2 cellular contexts compared by ENCODE assay signal in genomic region chr10:22341190-22341935, GRCh38.
TF ChIP-seq lines count a peak whose summit lies in the region.

No MANE protein-coding gene starts in this region.

TF ChIP-seq in K562, 482 proteins besides CTCF, POLR2A, EP300 and RAD21 (continued from another document and continues in another):
- TF ChIP-seq AFF4 (CRISPR knock-in tag; IDR thresholded peaks at IDR 0.05) (peak; percentile 60; the same call in 1 of the 2 replicates), SP1 (CRISPR knock-in tag; IDR thresholded peaks at IDR 0.05) (no peak), SREBF2 (CRISPR knock-in tag; IDR thresholded peaks at IDR 0.05) (no peak), NBN (IDR thresholded peaks at IDR 0.05; ENCODE audit: low read depth) (no peak), ZNF165 (CRISPR knock-in tag; IDR thresholded peaks at IDR 0.05; ENCODE audit: borderline replicate concordance) (no peak), ZC3H8 (IDR thresholded peaks at IDR 0.05) (no peak), HNRNPUL1 (IDR thresholded peaks at IDR 0.05; ENCODE audit: low read length) (no peak), ZNF407 (IDR thresholded peaks at IDR 0.05; ENCODE audit: low read depth) (no peak), KDM5B (IDR thresholded peaks at IDR 0.05; ENCODE audit: insufficient replicate concordance, low read depth, low read length) (peak; percentile 43), CXXC5 (CRISPR knock-in tag; IDR thresholded peaks at IDR 0.05) (peak; percentile 18), SMAD2 (IDR thresholded peaks at IDR 0.05; ENCODE audit: low read depth, low read length) (no peak), ZNF668 (CRISPR knock-in tag; IDR thresholded peaks at IDR 0.05) (no peak), EGR1 (conservative IDR thresholded peaks at IDR 0.05) (no peak), ZNF507 (tag; conservative IDR thresholded peaks at IDR 0.05) (no peak), JUN (IDR thresholded peaks at IDR 0.05; ENCODE audit: borderline replicate concordance, low read depth, low read length) (no peak), JUN (CRISPR knock-in tag; IDR thresholded peaks at IDR 0.05; ENCODE audit: borderline replicate concordance) (no peak), SUPT5H (IDR thresholded peaks at IDR 0.05) (peak; percentile 27; the same call in 1 of the 2 replicates), ZKSCAN8 (CRISPR knock-in tag; IDR thresholded peaks at IDR 0.05) (no peak), ZBTB17 (CRISPR knock-in tag; IDR thresholded peaks at IDR 0.05) (no peak)

TF ChIP-seq in HepG2, 621 proteins besides CTCF, POLR2A, EP300 and RAD21 (continued from another document and continues in another):
- no peak for TF ChIP-seq ZNF780A (CRISPR knock-in tag; IDR thresholded peaks at IDR 0.05)
- TF ChIP-seq FOXO4 (CRISPR knock-in tag; conservative IDR thresholded peaks at IDR 0.05), result no peak
- TF ChIP-seq ZNF34 (CRISPR knock-in tag; IDR thresholded peaks at IDR 0.05; ENCODE audit: borderline replicate concordance), result no peak
- no peak for TF ChIP-seq EED (CRISPR knock-in tag; IDR thresholded peaks at IDR 0.05)
- 0 out of 2 replicates have a peak, but pooled peaks have one; percentile 32 for TF ChIP-seq ZNF703 (CRISPR knock-in tag; IDR thresholded peaks at IDR 0.05; ENCODE audit: borderline replicate concordance)
- TF ChIP-seq ARID2 (CRISPR knock-in tag; IDR thresholded peaks at IDR 0.05; ENCODE audit: borderline replicate concordance), result no peak
- TF ChIP-seq NFYC (CRISPR knock-in tag; IDR thresholded peaks at IDR 0.05), result no peak
- no peak for TF ChIP-seq TGIF2 (CRISPR knock-in tag; IDR thresholded peaks at IDR 0.05)
- 0 out of 2 replicates have a peak, but pooled peaks have one; percentile 26 for TF ChIP-seq ZNF782 (CRISPR knock-in tag; IDR thresholded peaks at IDR 0.05; ENCODE audit: borderline replicate concordance)
- no peak for TF ChIP-seq ZNF232 (CRISPR knock-in tag; IDR thresholded peaks at IDR 0.05; ENCODE audit: borderline replicate concordance)
- no peak for TF ChIP-seq ZNF20 (CRISPR knock-in tag; IDR thresholded peaks at IDR 0.05)
- no peak for TF ChIP-seq WIZ (CRISPR knock-in tag; IDR thresholded peaks at IDR 0.05)
- no peak for TF ChIP-seq ZNF816 (CRISPR knock-in tag; IDR thresholded peaks at IDR 0.05; ENCODE audit: borderline replicate concordance)
- no peak for TF ChIP-seq GTF2F1 (IDR thresholded peaks at IDR 0.05; ENCODE audit: low read length)
- TF ChIP-seq CCAR2 (optimal IDR thresholded peaks at IDR 0.05; ENCODE audit: low read depth, low read length), result no peak
- TF ChIP-seq REL (CRISPR knock-in tag; conservative IDR thresholded peaks at IDR 0.05), result no peak
- TF ChIP-seq TFE3 (CRISPR knock-in tag; IDR thresholded peaks at IDR 0.05), result no peak
- no peak for TF ChIP-seq ZNF766 (CRISPR knock-in tag; IDR thresholded peaks at IDR 0.05; ENCODE audit: borderline replicate concordance)
- TF ChIP-seq ZNF101 (CRISPR knock-in tag; IDR thresholded peaks at IDR 0.05; ENCODE audit: borderline replicate concordance, low read depth), result no peak
- TF ChIP-seq JDP2 (CRISPR knock-in tag; IDR thresholded peaks at IDR 0.05; ENCODE audit: borderline replicate concordance), result no peak
- no peak for TF ChIP-seq THAP8 (CRISPR knock-in tag; IDR thresholded peaks at IDR 0.05; ENCODE audit: borderline replicate concordance)
- TF ChIP-seq PHF21A (CRISPR knock-in tag; IDR thresholded peaks at IDR 0.05), result no peak
- TF ChIP-seq IKZF5 (CRISPR knock-in tag; IDR thresholded peaks at IDR 0.05), result no peak
- TF ChIP-seq MED1 (CRISPR knock-in tag; IDR thresholded peaks at IDR 0.05), result no peak
- no peak for TF ChIP-seq MTA1 (CRISPR knock-in tag; IDR thresholded peaks at IDR 0.05; ENCODE audit: borderline replicate concordance)
- no peak for TF ChIP-seq ZBTB34 (CRISPR knock-in tag; IDR thresholded peaks at IDR 0.05)
- TF ChIP-seq ZNF235 (CRISPR knock-in tag; IDR thresholded peaks at IDR 0.05; ENCODE audit: borderline replicate concordance), result 0 out of 2 replicates have a peak, but pooled peaks have one; percentile 42
- 0 out of 2 replicates have a peak, but pooled peaks have one; percentile 18 for TF ChIP-seq NFAT5 (CRISPR knock-in tag; IDR thresholded peaks at IDR 0.05)
- TF ChIP-seq NR2F2 (IDR thresholded peaks at IDR 0.05; ENCODE audit: borderline replicate concordance, low read depth), result no peak
- TF ChIP-seq ZNF160 (CRISPR knock-in tag; IDR thresholded peaks at IDR 0.05), result no peak
- no peak for TF ChIP-seq ZBTB7A (CRISPR knock-in tag; IDR thresholded peaks at IDR 0.05)
- no peak for TF ChIP-seq MXD3 (CRISPR knock-in tag; IDR thresholded peaks at IDR 0.05)
- no peak for TF ChIP-seq TCF7 (IDR thresholded peaks at IDR 0.05; ENCODE audit: low read depth)
- no peak for TF ChIP-seq ZBTB37 (CRISPR knock-in tag; IDR thresholded peaks at IDR 0.05)
- no peak for TF ChIP-seq NFRKB (IDR thresholded peaks at IDR 0.05)
- TF ChIP-seq ZNF225 (CRISPR knock-in tag; IDR thresholded peaks at IDR 0.05), result no peak
- peak; percentile 40 for TF ChIP-seq ZNF746 (CRISPR knock-in tag; IDR thresholded peaks at IDR 0.05)
- TF ChIP-seq FOXK2 (IDR thresholded peaks at IDR 0.05), result no peak
- no peak for TF ChIP-seq PRDM10 (CRISPR knock-in tag; IDR thresholded peaks at IDR 0.05; ENCODE audit: low read depth)
- no peak for TF ChIP-seq YEATS4 (CRISPR knock-in tag; IDR thresholded peaks at IDR 0.05; ENCODE audit: borderline replicate concordance)
- no peak for TF ChIP-seq ZNF460 (CRISPR knock-in tag; IDR thresholded peaks at IDR 0.05; ENCODE audit: borderline replicate concordance)
- no peak for TF ChIP-seq ZNF713 (CRISPR knock-in tag; IDR thresholded peaks at IDR 0.05)
- no peak for TF ChIP-seq MXD4 (CRISPR knock-in tag; IDR thresholded peaks at IDR 0.05)
- no peak for TF ChIP-seq ZNF768 (CRISPR knock-in tag; IDR thresholded peaks at IDR 0.05)
